ENCODE assay signal across 9 cellular contexts in genomic region chr9:136762915-136763648, GRCh38. TPM values are rescaled to one million over a fixed set of nuclear protein-coding genes. Genes with fewer than 3 reads are reported as not detected.
DNase-seq lines count a peak whose midpoint lies in the region; ATAC-seq and TF ChIP-seq lines count a peak whose summit lies in the region.
"Had no signal": no experiment of that assay in that cellular context is flagged by ENCODE, and none has a peak within 500 bp of the region (broad histone marks: within the 10 kb centered on the region; RNA-seq: fewer than 3 reads in every experiment).

No MANE protein-coding gene starts in this region.

- peaks cover 7% of the 10 kb centered on the region for H3K27me3 Mint-ChIP-seq in CD4-positive, CD25-positive, alpha-beta regulatory T cell
- H3K27me3 Mint-ChIP-seq in activated T-cell treated with anti-CD3 and anti-CD28 coated beads, Interleukin-2, amount 50 U/mL, for 24 hours: peaks cover 27% of the 10 kb centered on the region

- no peak for TF ChIP-seq RAD21 in Ishikawa (IDR thresholded peaks at IDR 0.05; ENCODE audit: low read depth)

- no peak for ATAC-seq in CD4-positive, CD25-positive, alpha-beta regulatory T cell (ENCODE audit: low read depth in 2 of 2)
- peak; percentile 39 for ATAC-seq in left colon
- no peak for ATAC-seq in HG03565 (IDR thresholded peaks at IDR 0.05; ENCODE audit: unreplicated experiment)
- ATAC-seq in HG02870 (IDR thresholded peaks at IDR 0.05; ENCODE audit: unreplicated experiment): no peak

- H3K36me3 ChIP-seq in CD4-positive, CD25-positive, alpha-beta regulatory T cell (ENCODE audit: control insufficient read depth, insufficient read depth, low read length): no peaks in the 10 kb centered on the region

- no peak overlapping the region for H3K4me3 Mint-ChIP-seq in CD4-positive, CD25-positive, alpha-beta regulatory T cell
- H3K4me3 Mint-ChIP-seq in activated T-cell treated with anti-CD3 and anti-CD28 coated beads, Interleukin-2, amount 50 U/mL, for 24 hours: no peak overlapping the region

- DNase-seq in CD4-positive, CD25-positive, alpha-beta regulatory T cell: peak in 2 of 3 donors; percentile 39 to 50
- DNase-seq in activated T-cell treated with anti-CD3 and anti-CD28 coated beads, Interleukin-2, amount 50 U/mL, for 24 hours: peak; percentile 61
- DNase-seq in left colon (peak; percentile 59 to 63), NCI-H1694 (lab: John Stamatoyannopoulos, UW) (no peak), NCI-H446 (lab: John Stamatoyannopoulos, UW) (no peak)

- H3K4me1 ChIP-seq in CD4-positive, CD25-positive, alpha-beta regulatory T cell (ENCODE audit: control insufficient read depth, insufficient read depth, low read length, poor library complexity, severe bottlenecking): peaks cover 11% of the 10 kb centered on the region

- no peaks in the 10 kb centered on the region for H3K36me3 Mint-ChIP-seq in CD4-positive, CD25-positive, alpha-beta regulatory T cell
- H3K36me3 Mint-ChIP-seq in activated T-cell treated with anti-CD3 and anti-CD28 coated beads, Interleukin-2, amount 50 U/mL, for 24 hours (ENCODE audit: low read depth): no peaks in the 10 kb centered on the region

- H3K27ac ChIP-seq in CD4-positive, CD25-positive, alpha-beta regulatory T cell (ENCODE audit: insufficient read depth, low read length, poor library complexity, severe bottlenecking): no peak overlapping the region

- no peak overlapping the region for H3K4me3 ChIP-seq in CD4-positive, CD25-positive, alpha-beta regulatory T cell (ENCODE audit: low read depth, low read length)

- no peak overlapping the region for H3K27ac Mint-ChIP-seq in CD4-positive, CD25-positive, alpha-beta regulatory T cell
- H3K27ac Mint-ChIP-seq in activated T-cell treated with anti-CD3 and anti-CD28 coated beads, Interleukin-2, amount 50 U/mL, for 24 hours: no peak overlapping the region

- TF ChIP-seq EP300 in Ishikawa (IDR thresholded peaks at IDR 0.05; ENCODE audit: borderline replicate concordance): no peak

- H3K9me3 Mint-ChIP-seq in CD4-positive, CD25-positive, alpha-beta regulatory T cell: no peaks in the 10 kb centered on the region
- H3K9me3 Mint-ChIP-seq in activated T-cell treated with anti-CD3 and anti-CD28 coated beads, Interleukin-2, amount 50 U/mL, for 24 hours: no peaks in the 10 kb centered on the region

- peaks cover 6 to 22% (median 9%) of the 10 kb centered on the region in 4 donors for H3K4me1 Mint-ChIP-seq in CD4-positive, CD25-positive, alpha-beta regulatory T cell
- peaks cover 13% of the 10 kb centered on the region for H3K4me1 Mint-ChIP-seq in activated T-cell treated with anti-CD3 and anti-CD28 coated beads, Interleukin-2, amount 50 U/mL, for 24 hours (ENCODE audit: low read depth)

- peaks cover 3% of the 10 kb centered on the region for H3K27me3 ChIP-seq in CD4-positive, CD25-positive, alpha-beta regulatory T cell (ENCODE audit: control insufficient read depth, insufficient read depth, low read length)

- intact Hi-C loops in left colon (cut with DNase I, micrococcal nuclease): no loop called here

- no peaks in the 10 kb centered on the region for H3K9me3 ChIP-seq in CD4-positive, CD25-positive, alpha-beta regulatory T cell (ENCODE audit: control insufficient read depth in 2 of 2, low read length in 2 of 2)

TF ChIP-seq in Ishikawa, 13 proteins besides CTCF, POLR2A, EP300 and RAD21:
- TF ChIP-seq MAX (IDR thresholded peaks at IDR 0.05): peak; percentile 28; the same call in 1 of the 2 replicates
- TF ChIP-seq ZBTB7A (IDR thresholded peaks at IDR 0.05; ENCODE audit: low read depth): no peak

RNA-seq across cellular contexts. Expression of gene LCN15, which starts 1.2 kb away (rescaled TPM):
- total RNA-seq in CD4-positive, CD25-positive, alpha-beta regulatory T cell: not detected
- polyA plus RNA-seq in CD4-positive, CD25-positive, alpha-beta regulatory T cell: not detected
- 10 to 100 TPM in 1 of 2 donors, 1 to 10 TPM in 1; 8.0 to 15.9 TPM for total RNA-seq in left colon
- total RNA-seq: urinary bladder had no signal
- polyA plus RNA-seq: urinary bladder had no signal

RNA-seq across cellular contexts. Expression of gene LCN8, which starts 5.0 kb away (rescaled TPM):
- total RNA-seq in CD4-positive, CD25-positive, alpha-beta regulatory T cell: not detected
- not detected for polyA plus RNA-seq in CD4-positive, CD25-positive, alpha-beta regulatory T cell
- under 1 TPM in 1 of 2 donors, not detected in 1; 0.36 TPM for total RNA-seq in left colon
- total RNA-seq: urinary bladder had no signal
- polyA plus RNA-seq: urinary bladder had no signal

RNA-seq across cellular contexts. Expression of gene LCN6, which starts 14.8 kb away (rescaled TPM):
- not detected for total RNA-seq in CD4-positive, CD25-positive, alpha-beta regulatory T cell
- polyA plus RNA-seq in CD4-positive, CD25-positive, alpha-beta regulatory T cell: not detected
- total RNA-seq in left colon: 1 to 10 TPM; 1.0 to 3.6 TPM
- total RNA-seq: urinary bladder had no signal

RNA-seq across cellular contexts. Expression of gene LCN10, which starts 20.3 kb away (rescaled TPM):
- total RNA-seq in CD4-positive, CD25-positive, alpha-beta regulatory T cell: 0.30 TPM
- 1 to 10 TPM; 1.6 to 3.9 (median 3.0) TPM for polyA plus RNA-seq in CD4-positive, CD25-positive, alpha-beta regulatory T cell
- 1 to 10 TPM; 1.2 to 2.4 TPM for total RNA-seq in left colon
- total RNA-seq: urinary bladder had no signal

RNA-seq across cellular contexts. Expression of gene TMEM141, which starts 28.1 kb away (rescaled TPM):
- 20.7 TPM for total RNA-seq in CD4-positive, CD25-positive, alpha-beta regulatory T cell
- polyA plus RNA-seq in CD4-positive, CD25-positive, alpha-beta regulatory T cell: 10 to 100 TPM; 28.2 to 39.3 (median 35.5) TPM
- total RNA-seq in left colon: 100 to 1,000 TPM; 239 to 377 TPM

Comparison
In these comparisons a context has a peak if more than half of its experiments do, and no peak if none do; other contexts are left out.
1. DNase-seq: peak in CD4-positive, CD25-positive, alpha-beta regulatory T cell (2 of 3), activated T-cell treated with anti-CD3 and anti-CD28 coated beads, Interleukin-2, amount 50 U/mL, for 24 hours (single experiment) and left colon (2 of 2); none in NCI-H1694 (single experiment) and NCI-H446 (0 of 2).